In genomic region chr16:79786389-79786788, GRCh38 we compare ENCODE assay signal across 33 cellular contexts.
"Had no signal": no experiment of that assay in that cellular context is flagged by ENCODE, and none has a peak within 500 bp of the region (broad histone marks: within the 10 kb centered on the region; RNA-seq: fewer than 3 reads in every experiment).

No MANE protein-coding gene starts in this region.

- ATAC-seq: activated CD8-positive, alpha-beta T cell treated with anti-CD3 and anti-CD28 coated beads for 36 hours; activated naive CD4-positive, alpha-beta T cell treated with anti-CD3 and anti-CD28 coated beads, Interleukin-2, amount 50 U/mL, for 72 hours; activated T-cell treated with anti-CD3 and anti-CD28 coated beads, Interleukin-2, amount 50 U/mL, for 4 hours; activated T-cell treated with anti-CD3 and anti-CD28 coated beads, Interleukin-2, amount 50 U/mL, for 72 hours; activated T-helper 17 cell treated with anti-CD3 and anti-CD28 coated beads, Interleukin-2, amount 50 U/mL, for 72 hours; body of pancreas had no signal

- FAIRE-seq: astrocyte, TTC549 had no signal

- DNase-seq: activated B cell treated with CpG ODN at 0.5 μM for 24 hours; activated CD4-positive, alpha-beta memory T cell treated with anti-CD3 and anti-CD28 coated beads for 36 hours; activated CD4-positive, alpha-beta T cell treated with anti-CD3 and anti-CD28 coated beads for 4 hours; activated CD4-positive, alpha-beta T cell treated with anti-CD3 and anti-CD28 coated beads, Interleukin-2, amount 10 ng/mL, durations not matched to agents 24 days and 14 days; activated CD4-positive, alpha-beta T cell treated with anti-CD3 and anti-CD28 coated beads, Interleukin-2, amount 50 U/mL, for 1 hour; activated CD4-positive, alpha-beta T cell treated with anti-CD3 and anti-CD28 coated beads, Interleukin-2, amount 50 U/mL, for 4 hours; activated CD4-positive, CD25-positive, alpha-beta regulatory T cell treated with anti-CD3 and anti-CD28 coated beads, Interleukin-2, amount 50 U/mL, for 72 hours; activated CD8-positive, alpha-beta memory T cell treated with anti-CD3 and anti-CD28 coated beads, Interleukin-2, amount 50 U/mL, for 4 hours; activated CD8-positive, alpha-beta T cell treated with anti-CD3 and anti-CD28 coated beads for 36 hours; activated effector memory CD4-positive, alpha-beta T cell treated with anti-CD3 and anti-CD28 coated beads, Interleukin-2, amount 50 U/mL, for 16 hours; activated gamma-delta T cell treated with Interleukin-2 at 50 U/mL for 16 hours; activated naive CD4-positive, alpha-beta T cell; activated naive CD4-positive, alpha-beta T cell treated with anti-CD3 and anti-CD28 coated beads for 36 hours; activated naive CD4-positive, alpha-beta T cell treated with anti-CD3 and anti-CD28 coated beads, Interleukin-2, amount 50 U/mL, for 16 hours; activated naive CD8-positive, alpha-beta T cell treated with anti-CD3 and anti-CD28 coated beads for 36 hours; activated T-cell treated with anti-CD3 and anti-CD28 coated beads for 4 hours; activated T-cell treated with anti-CD3 and anti-CD28 coated beads, Interleukin-2, amount 50 U/mL, for 1 hour; activated T-cell treated with anti-CD3 and anti-CD28 coated beads, Interleukin-2, amount 50 U/mL, for 4 hours; activated T-cell treated with anti-CD3 and anti-CD28 coated beads, Interleukin-2, amount 50 U/mL, for 72 hours; adrenal gland; amniotic stem cell; aorta; body of pancreas; brain microvascular endothelial cell; central memory CD4-positive, alpha-beta T cell; T-helper 2 cell; T-helper 9 cell had no signal

- H3K27me3 ChIP-seq: adrenal gland, body of pancreas, brain microvascular endothelial cell, breast epithelium had no signal

- H3K27ac ChIP-seq: adrenal gland, body of pancreas, brain microvascular endothelial cell, breast epithelium, VCaP had no signal

- H3K36me3 ChIP-seq: adrenal gland, brain microvascular endothelial cell, breast epithelium had no signal

- H3K9me3 ChIP-seq: adrenal gland, body of pancreas, breast epithelium had no signal

- H3K4me3 ChIP-seq: adrenal gland, body of pancreas, breast epithelium had no signal

- H3K4me1 ChIP-seq: adrenal gland, body of pancreas, breast epithelium had no signal
